Comparison of ENCODE assay signal across 21 cellular contexts in the genomic region with DNA sequence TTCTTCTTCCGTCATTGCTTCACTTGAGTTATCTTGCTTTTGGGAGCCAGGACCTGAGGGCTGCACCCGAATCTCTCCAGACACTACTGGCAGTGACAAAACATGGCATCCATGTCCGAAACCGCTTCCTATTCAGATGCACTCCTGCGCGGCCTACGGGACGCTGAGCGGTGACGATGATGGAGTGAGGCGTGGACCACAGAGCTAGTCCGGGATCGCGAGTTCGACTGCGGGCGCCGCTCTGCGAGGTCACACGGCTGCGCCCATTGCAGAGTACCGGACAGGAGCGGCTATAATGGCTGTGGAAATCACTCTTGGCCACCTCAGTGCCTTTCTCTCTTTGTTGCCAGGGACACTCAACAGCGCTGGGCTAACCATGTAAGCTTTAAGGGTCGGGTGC.
DNase-seq lines count a peak whose midpoint lies in the region; ATAC-seq, FAIRE-seq and TF ChIP-seq lines count a peak whose summit lies in the region.
"Had no signal": no experiment of that assay in that cellular context is flagged by ENCODE, and none has a peak within 500 bp of the region (broad histone marks: within the 10 kb centered on the region; RNA-seq: fewer than 3 reads in every experiment).

No MANE protein-coding gene starts in this region.

- no peak overlapping the region for H3K4me3 Mint-ChIP-seq in CD4-positive, alpha-beta T cell
- H3K4me3 Mint-ChIP-seq: B cell; CD4-positive, CD25-positive, alpha-beta regulatory T cell; CD8-positive, alpha-beta memory T cell; H9 had no signal

- ATAC-seq in Right ventricle myocardium inferior (no peak), left ventricle myocardium superior (no peak), K562 (no peak), HG02840 (IDR thresholded peaks at IDR 0.05; ENCODE audit: low FRiP score, unreplicated experiment) (no peak)
- no peak for ATAC-seq in CD4-positive, alpha-beta T cell (ENCODE audit: poor library complexity)
- ATAC-seq: HCT116 had no signal

- no peak overlapping the region for H3K9ac ChIP-seq in K562 (ENCODE audit: insufficient read depth in 1 of 2, low read depth in 2 of 2, low read length in 2 of 2)
- H3K9ac ChIP-seq: BLaER1 had no signal

- H3K9me3 ChIP-seq in K562 (replicated peaks; ENCODE audit: control insufficient read depth, insufficient read depth, low read depth, low read length): no peaks in the 10 kb centered on the region; the same call in 1 of the 2 replicates
- H3K9me3 ChIP-seq in CD4-positive, alpha-beta T cell (ENCODE audit: control insufficient read depth, low read length): no peaks in the 10 kb centered on the region
- H3K9me3 ChIP-seq: BLaER1 had no signal

- peaks cover 14% of the 10 kb centered on the region for H3K9me3 Mint-ChIP-seq in CD4-positive, alpha-beta T cell
- H3K9me3 Mint-ChIP-seq: H9 had no signal

- intact Hi-C loops in Right ventricle myocardium inferior (cut with DNase I) (no loop called here), left ventricle myocardium superior (cut with micrococcal nuclease) (no loop called here), K562 (cut with micrococcal nuclease) (no loop called here)
- intact Hi-C loops in CD4-positive, alpha-beta T cell (cut with DNase I, micrococcal nuclease): no loop called here

- H3K27ac ChIP-seq in K562 (ENCODE audit: extremely low read depth, low read depth, low read length): no peak overlapping the region
- H3K27ac ChIP-seq in CD4-positive, alpha-beta T cell (ENCODE audit: low read depth, low read length): no peak overlapping the region
- H3K27ac ChIP-seq: 22Rv1, BLaER1, C4-2B had no signal

- H2AFZ ChIP-seq in K562 (ENCODE audit: low read depth, low read length): peak overlapping the region; percentile 50; the same call in 1 of the 2 replicates

- no peak for TF ChIP-seq RAD21 in K562 (CRISPR knock-in tag; conservative IDR thresholded peaks at IDR 0.05 in 1 of 2, IDR thresholded peaks at IDR 0.05 in 1 of 2)

- H3K4me1 Mint-ChIP-seq in CD4-positive, alpha-beta T cell (ENCODE audit: low read depth): no peaks in the 10 kb centered on the region
- H3K4me1 Mint-ChIP-seq: B cell; CD4-positive, CD25-positive, alpha-beta regulatory T cell; CD8-positive, alpha-beta memory T cell; H9 had no signal

- H3K27ac Mint-ChIP-seq in CD4-positive, alpha-beta T cell: no peak overlapping the region
- H3K27ac Mint-ChIP-seq: B cell; CD4-positive, CD25-positive, alpha-beta regulatory T cell; CD8-positive, alpha-beta memory T cell; H9 had no signal

- DNase-seq in Right ventricle myocardium inferior (ENCODE audit: missing footprints) (peak; percentile 57), left ventricle myocardium superior (no peak), K562 (ENCODE audit: extremely low read depth in 1 of 4, low spot score in 3 of 4) (no peak), islet precursor cell (peak; percentile 45)
- no peak for DNase-seq in stimulated activated CD4-positive, alpha-beta T cell treated with anti-CD3 and anti-CD28 coated beads, Interleukin-15, amount 100 ng/mL, for 24 hours
- DNase-seq in activated CD4-positive, CD25-positive, alpha-beta regulatory T cell (lab: John Stamatoyannopoulos, UW): no peak
- DNase-seq in CD4-positive, alpha-beta T cell: no peak
- DNase-seq: CD4-positive, CD25-positive, alpha-beta regulatory T cell; CD8-positive, alpha-beta memory T cell; DMS53; DMS79 treated with DMSO at 0.1 percent for 48 hours; GF-D8; H9 had no signal

- H3K79me2 ChIP-seq in K562 (ENCODE audit: control insufficient read depth, insufficient read depth, low read length): no peaks in the 10 kb centered on the region

- TF ChIP-seq POLR2A in K562 (conservative IDR thresholded peaks at IDR 0.05): no peak

- 22% methylated on average over 24 of the region's 25 CpGs for WGBS in K562 (ENCODE audit: insufficient coverage, low coverage, missing lambda C conversion rate)

- BruUV-seq in K562 (replicated peaks; lab: Mats Ljungman, UMichigan): no TSS peak

- CTCF ChIA-PET in K562 (lab: Yijun Ruan, JAX; ENCODE audit: low intra/inter-chr PET ratio): no interaction called here
- CTCF ChIA-PET in CD4-positive, alpha-beta T cell (lab: Charles Lee): no interaction called here

- FAIRE-seq in K562 (lab: Jason Lieb, UNC): no peak
- FAIRE-seq: A204.1, GM12892 had no signal

- H3K4me2 ChIP-seq in K562 (ENCODE audit: insufficient read depth, low read length): no peak overlapping the region
- H3K4me2 ChIP-seq: BLaER1 had no signal

- in situ Hi-C loops in K562 (cut with MboI): no loop called here

- no peak for TF ChIP-seq EP300 in K562 (IDR thresholded peaks at IDR 0.05; ENCODE audit: low read length)

- no peaks in the 10 kb centered on the region for H3K27me3 ChIP-seq in K562 (ENCODE audit: control insufficient read depth in 2 of 2, insufficient read depth in 2 of 2, low read length in 2 of 2)
- H3K27me3 ChIP-seq in CD4-positive, alpha-beta T cell (ENCODE audit: control insufficient read depth, insufficient read depth, low read length): no peaks in the 10 kb centered on the region
- H3K27me3 ChIP-seq: BLaER1 had no signal

- H4K20me1 ChIP-seq in K562 (replicated peaks; ENCODE audit: control insufficient read depth, insufficient read depth, low read length): no peaks in the 10 kb centered on the region
- H4K20me1 ChIP-seq: BLaER1 had no signal

- no peaks in the 10 kb centered on the region for H3K9me1 ChIP-seq in K562 (ENCODE audit: control insufficient read depth, insufficient read depth, low read length)

- H3K4me3 ChIP-seq in K562: no peak overlapping the region
- H3K4me3 ChIP-seq: BLaER1 had no signal

- H3K4me1 ChIP-seq in K562 (replicated peaks in 1 of 2; ENCODE audit: control insufficient read depth in 2 of 2, insufficient read depth in 2 of 2, low read length in 2 of 2): peaks cover 0 to 3% of the 10 kb centered on the region in 2 experiments; a peak in 1 of 5 replicates
- H3K4me1 ChIP-seq: BLaER1 had no signal

- no peaks in the 10 kb centered on the region for H3K36me3 ChIP-seq in K562 (ENCODE audit: control insufficient read depth, insufficient read depth, low read length)
- H3K36me3 ChIP-seq: BLaER1 had no signal

- no peak for TF ChIP-seq CTCF in K562 (IDR thresholded peaks at IDR 0.05 in 2 of 3, conservative IDR thresholded peaks at IDR 0.05 in 1 of 3; ENCODE audit: insufficient read depth in 2 of 3, low read depth in 1 of 3, low read length in 3 of 3)
- TF ChIP-seq CTCF in CD4-positive, alpha-beta T cell (IDR thresholded peaks at IDR 0.05): no peak

- no peaks in the 10 kb centered on the region for H3K36me3 Mint-ChIP-seq in CD4-positive, alpha-beta T cell (ENCODE audit: low read depth)
- H3K36me3 Mint-ChIP-seq: CD4-positive, CD25-positive, alpha-beta regulatory T cell; CD8-positive, alpha-beta memory T cell had no signal

- no peaks in the 10 kb centered on the region for H3K27me3 Mint-ChIP-seq in CD4-positive, alpha-beta T cell
- H3K27me3 Mint-ChIP-seq: B cell; CD4-positive, CD25-positive, alpha-beta regulatory T cell; CD8-positive, alpha-beta memory T cell had no signal

- POLR2A ChIA-PET in K562 (lab: Yijun Ruan, JAX): no interaction called here
- POLR2A ChIA-PET in CD4-positive, alpha-beta T cell (lab: Charles Lee): no interaction called here

TF ChIP-seq in K562, 482 proteins besides CTCF, POLR2A, EP300 and RAD21:
- TF ChIP-seq POLR2G (IDR thresholded peaks at IDR 0.05; ENCODE audit: low read depth, low read length): 0 out of 2 replicates have a peak, but pooled peaks have one; percentile 25
- TF ChIP-seq RBFOX2 (IDR thresholded peaks at IDR 0.05; ENCODE audit: low read depth, low read length): 0 out of 2 replicates have a peak, but pooled peaks have one; percentile 39
- TF ChIP-seq THRA (IDR thresholded peaks at IDR 0.05): no peak

Comparison
In these comparisons a context has a peak if more than half of its experiments do, and no peak if none do; other contexts are left out.
1. DNase-seq: peak in Right ventricle myocardium inferior (single experiment) and islet precursor cell (single experiment); none in left ventricle myocardium superior (single experiment), K562 (0 of 4), stimulated activated CD4-positive, alpha-beta T cell treated with anti-CD3 and anti-CD28 coated beads, Interleukin-15, amount 100 ng/mL, for 24 hours (single experiment), activated CD4-positive, CD25-positive, alpha-beta regulatory T cell (0 of 4) and CD4-positive, alpha-beta T cell (0 of 10).